8 cellular contexts compared by ENCODE assay signal in genomic region chr17:46922487-46922803, GRCh38. TPM values are rescaled to one million over a fixed set of nuclear protein-coding genes. Genes with fewer than 3 reads are reported as not detected.
DNase-seq lines count a peak whose midpoint lies in the region; ATAC-seq and TF ChIP-seq lines count a peak whose summit lies in the region.

No MANE protein-coding gene starts in this region.

- no peaks in the 10 kb centered on the region for H3K27me3 Mint-ChIP-seq in T-helper 17 cell

- WGBS in prostate gland = under 1% methylated on average over 6 of the region's 6 CpGs

- H3K27ac ChIP-seq in foreskin keratinocyte (peak overlapping the region; percentile 99), prostate gland (peak overlapping the region; percentile 94 to 97)

- no peaks in the 10 kb centered on the region for H3K9me3 ChIP-seq in T-helper 17 cell (ENCODE audit: control insufficient read depth, low read length, poor library complexity, severe bottlenecking)
- H3K9me3 ChIP-seq in prostate gland = no peaks in the 10 kb centered on the region

- H3K4me3 ChIP-seq in GM08714 (ENCODE audit: low read length) = peak overlapping the region; percentile 88
- peak overlapping the region; percentile 71 to 78 for H3K4me3 ChIP-seq in prostate gland

- no peaks in the 10 kb centered on the region for H3K36me3 Mint-ChIP-seq in T-helper 17 cell (ENCODE audit: low read depth)

- peak overlapping the region; percentile 97 for H3K27ac Mint-ChIP-seq in T-helper 17 cell

- no peaks in the 10 kb centered on the region for H3K27me3 ChIP-seq in foreskin keratinocyte
- no peaks in the 10 kb centered on the region for H3K27me3 ChIP-seq in prostate gland (replicated peaks; ENCODE audit: insufficient read depth)

- ATAC-seq in T-helper 17 cell (peak; percentile 8), foreskin keratinocyte (peak; percentile 22), GM19397 (IDR thresholded peaks at IDR 0.05; ENCODE audit: unreplicated experiment) (no peak)

- no peak for TF ChIP-seq POLR2A in prostate gland (IDR thresholded peaks at IDR 0.05)

- H3K36me3 ChIP-seq in prostate gland = no peaks in the 10 kb centered on the region

- peak overlapping the region; percentile 95 for H3K4me3 Mint-ChIP-seq in T-helper 17 cell

- DNase-seq in T-helper 17 cell (no peak), foreskin keratinocyte (no peak), prostate gland (ENCODE audit: low spot score) (no peak), GF-D8 (lab: John Stamatoyannopoulos, UW) (no peak), NCI-H1048 (lab: John Stamatoyannopoulos, UW) (no peak), NCI-H510A treated with DMSO at 0.1 percent for 48 hours (lab: John Stamatoyannopoulos, UW) (no peak)

- intact Hi-C loops in prostate gland (cut with DNase I) = no loop called here

- TF ChIP-seq CTCF in foreskin keratinocyte (conservative IDR thresholded peaks at IDR 0.05) = no peak
- TF ChIP-seq CTCF in prostate gland (IDR thresholded peaks at IDR 0.05) = no peak

- H3K4me1 ChIP-seq in foreskin keratinocyte (peaks cover 11% of the 10 kb centered on the region), prostate gland (replicated peaks) (no peaks in the 10 kb centered on the region)

- H3K4me1 Mint-ChIP-seq in T-helper 17 cell = peaks cover 39% of the 10 kb centered on the region

RNA-seq across cellular contexts. Expression of gene GOSR2, which starts 0.5 kb away (rescaled TPM):
- 10 to 100 TPM; 54.5 to 57.9 TPM for total RNA-seq in T-helper 17 cell
- total RNA-seq in foreskin keratinocyte = 34.6 and 41.1 TPM in 2 replicates
- 34.3 and 38.4 TPM in 2 replicates for polyA plus RNA-seq in foreskin keratinocyte
- 10 to 100 TPM; 40.0 to 61.4 TPM for total RNA-seq in prostate gland

RNA-seq across cellular contexts. Expression of gene RPRML, which starts 56.6 kb away (rescaled TPM):
- not detected for total RNA-seq in T-helper 17 cell
- not detected in 2 replicates for total RNA-seq in foreskin keratinocyte
- not detected in 2 replicates for polyA plus RNA-seq in foreskin keratinocyte
- 1 to 10 TPM in 1 of 2 donors, not detected in 1; 2.2 TPM for total RNA-seq in prostate gland
